ENCODE assay signal across 8 cellular contexts in genomic region chr15:42548258-42549051, GRCh38. TPM values are rescaled to one million over a fixed set of nuclear protein-coding genes. Genes with fewer than 3 reads are reported as not detected.
DNase-seq lines count a peak whose midpoint lies in the region; ATAC-seq and TF ChIP-seq lines count a peak whose summit lies in the region.

HAUS2 (plus strand) TSS chr15:42548838; CDS start chr15:42548873, 35 bp downstream.
LRRC57 (minus strand) TSS chr15:42548793; CDS start chr15:42548434, 359 bp downstream.

- H3K4me1 Mint-ChIP-seq in activated T-helper 2 cell treated with anti-CD3 and anti-CD28 coated beads, Interferon-gamma antibody, Interleukin-2, Interleukin-4, amounts not matched to agents 10 μg/mL and 5 μg/mL and 100 μg/mL, durations not matched to agents 14 hours and 24 hours and 36 hours (ENCODE audit: low read depth) = peaks cover 36% of the 10 kb centered on the region
- H3K4me1 Mint-ChIP-seq in natural killer cell treated with Interleukin-12 subunit alpha and Interleukin-12 subunit beta and Interleukin-15 and Interleukin-18, amount 100 ng/mL, for 72 hours (ENCODE audit: low read depth in 2 of 2) = peaks cover 32 to 38% of the 10 kb centered on the region in 2 donors

- TF ChIP-seq CTCF in fibroblast of pulmonary artery (IDR thresholded peaks at IDR 0.05; ENCODE audit: low read length, missing control alignments) = no peak

- DNase-seq in DMS79 (lab: John Stamatoyannopoulos, UW) (peak; percentile 25), KG1 (lab: John Stamatoyannopoulos, UW) (peak; percentile 76), RPMI8226 (peak; percentile 90), fibroblast of pulmonary artery (ENCODE audit: low read depth) (peak; percentile 84)
- peak; percentile 84 for DNase-seq in activated T-helper 2 cell treated with anti-CD3 and anti-CD28 coated beads, Interferon-gamma antibody, Interleukin-2, Interleukin-4, amounts not matched to agents 10 μg/mL and 5 μg/mL and 100 μg/mL, durations not matched to agents 14 hours and 24 hours and 36 hours (ENCODE audit: low spot score)
- DNase-seq in natural killer cell treated with Interleukin-12 subunit alpha and Interleukin-12 subunit beta and Interleukin-15 and Interleukin-18, amount 100 ng/mL, for 72 hours (ENCODE audit: low spot score) = peak; percentile 90
- DNase-seq in stimulated activated naive CD4-positive, alpha-beta T cell treated with Interleukin-2 at 50 U/mL for 16 hours (lab: John Stamatoyannopoulos, UW) = peak; percentile 80

- intact Hi-C loops in activated T-helper 2 cell treated with anti-CD3 and anti-CD28 coated beads, Interferon-gamma antibody, Interleukin-2, Interleukin-4, amounts not matched to agents 10 μg/mL and 5 μg/mL and 100 μg/mL, durations not matched to agents 14 hours and 24 hours and 36 hours (cut with micrococcal nuclease) = loop anchor here (1.0 to 2.0 kb wide), 3 partner anchors 26 to 102 kb away; partner anchors contain the start of genes STARD9 and ZNF106

- no peaks in the 10 kb centered on the region for H3K9me3 Mint-ChIP-seq in activated T-helper 2 cell treated with anti-CD3 and anti-CD28 coated beads, Interferon-gamma antibody, Interleukin-2, Interleukin-4, amounts not matched to agents 10 μg/mL and 5 μg/mL and 100 μg/mL, durations not matched to agents 14 hours and 24 hours and 36 hours
- no peaks in the 10 kb centered on the region for H3K9me3 Mint-ChIP-seq in natural killer cell treated with Interleukin-12 subunit alpha and Interleukin-12 subunit beta and Interleukin-15 and Interleukin-18, amount 100 ng/mL, for 72 hours

- peak within 1 kb of the TSS; percentile 92 for H3K4me3 Mint-ChIP-seq in activated T-helper 2 cell treated with anti-CD3 and anti-CD28 coated beads, Interferon-gamma antibody, Interleukin-2, Interleukin-4, amounts not matched to agents 10 μg/mL and 5 μg/mL and 100 μg/mL, durations not matched to agents 14 hours and 24 hours and 36 hours (ENCODE audit: low read depth)
- peak within 1 kb of the TSS; percentile 96 for H3K4me3 Mint-ChIP-seq in natural killer cell treated with Interleukin-12 subunit alpha and Interleukin-12 subunit beta and Interleukin-15 and Interleukin-18, amount 100 ng/mL, for 72 hours

- no peaks in the 10 kb centered on the region for H3K27me3 Mint-ChIP-seq in activated T-helper 2 cell treated with anti-CD3 and anti-CD28 coated beads, Interferon-gamma antibody, Interleukin-2, Interleukin-4, amounts not matched to agents 10 μg/mL and 5 μg/mL and 100 μg/mL, durations not matched to agents 14 hours and 24 hours and 36 hours (ENCODE audit: low read depth)
- no peaks in the 10 kb centered on the region for H3K27me3 Mint-ChIP-seq in natural killer cell treated with Interleukin-12 subunit alpha and Interleukin-12 subunit beta and Interleukin-15 and Interleukin-18, amount 100 ng/mL, for 72 hours

- H3K27ac Mint-ChIP-seq in activated T-helper 2 cell treated with anti-CD3 and anti-CD28 coated beads, Interferon-gamma antibody, Interleukin-2, Interleukin-4, amounts not matched to agents 10 μg/mL and 5 μg/mL and 100 μg/mL, durations not matched to agents 14 hours and 24 hours and 36 hours = peak within 1 kb of the TSS; percentile 92
- H3K27ac Mint-ChIP-seq in natural killer cell treated with Interleukin-12 subunit alpha and Interleukin-12 subunit beta and Interleukin-15 and Interleukin-18, amount 100 ng/mL, for 72 hours = peak within 1 kb of the TSS; percentile 95 to 99

- peak; percentile 63 for ATAC-seq in GM21717 (IDR thresholded peaks at IDR 0.05; ENCODE audit: unreplicated experiment)
- peak; percentile 95 to 96 for ATAC-seq in natural killer cell treated with Interleukin-12 subunit alpha and Interleukin-12 subunit beta and Interleukin-15 and Interleukin-18, amount 100 ng/mL, for 72 hours

- peak within 1 kb of the TSS; percentile 99 for H3K4me3 ChIP-seq in fibroblast of pulmonary artery (replicated peaks; ENCODE audit: low read depth, low read length)

- H3K36me3 Mint-ChIP-seq in activated T-helper 2 cell treated with anti-CD3 and anti-CD28 coated beads, Interferon-gamma antibody, Interleukin-2, Interleukin-4, amounts not matched to agents 10 μg/mL and 5 μg/mL and 100 μg/mL, durations not matched to agents 14 hours and 24 hours and 36 hours (ENCODE audit: low read depth) = peaks cover 40% of the 10 kb centered on the region
- H3K36me3 Mint-ChIP-seq in natural killer cell treated with Interleukin-12 subunit alpha and Interleukin-12 subunit beta and Interleukin-15 and Interleukin-18, amount 100 ng/mL, for 72 hours = peaks cover 7% of the 10 kb centered on the region

RNA-seq across cellular contexts. Expression of gene HAUS2, which starts in this region (rescaled TPM):
- total RNA-seq in activated T-helper 2 cell treated with anti-CD3 and anti-CD28 coated beads, Interferon-gamma antibody, Interleukin-2, Interleukin-4, amounts not matched to agents 10 μg/mL and 5 μg/mL and 100 μg/mL, durations not matched to agents 14 hours and 24 hours and 36 hours = 42.9 and 45.5 TPM in 2 replicates
- total RNA-seq in natural killer cell treated with Interleukin-12 subunit alpha and Interleukin-12 subunit beta and Interleukin-15 and Interleukin-18, amount 100 ng/mL, for 72 hours = 10 to 100 TPM; 29.4 to 36.4 TPM

RNA-seq across cellular contexts. Expression of gene LRRC57, which starts in this region (rescaled TPM):
- total RNA-seq in activated T-helper 2 cell treated with anti-CD3 and anti-CD28 coated beads, Interferon-gamma antibody, Interleukin-2, Interleukin-4, amounts not matched to agents 10 μg/mL and 5 μg/mL and 100 μg/mL, durations not matched to agents 14 hours and 24 hours and 36 hours = 21.0 and 22.5 TPM in 2 replicates
- 10 to 100 TPM; 25.4 to 41.3 TPM for total RNA-seq in natural killer cell treated with Interleukin-12 subunit alpha and Interleukin-12 subunit beta and Interleukin-15 and Interleukin-18, amount 100 ng/mL, for 72 hours

Comparison
In these comparisons a context has a peak if more than half of its experiments do, and no peak if none do; other contexts are left out.
1. Peak in every context shown above with its lines: DNase-seq, ATAC-seq and H3K4me3 ChIP-seq.
2. DNase-seq: peak in every context shown above with its lines; median percentile 90 in RPMI8226; 90 in natural killer cell treated with Interleukin-12 subunit alpha and Interleukin-12 subunit beta and Interleukin-15 and Interleukin-18, amount 100 ng/mL, for 72 hours; 84 in activated T-helper 2 cell treated with anti-CD3 and anti-CD28 coated beads, Interferon-gamma antibody, Interleukin-2, Interleukin-4, amounts not matched to agents 10 μg/mL and 5 μg/mL and 100 μg/mL, durations not matched to agents 14 hours and 24 hours and 36 hours; 84 in fibroblast of pulmonary artery; 80 in stimulated activated naive CD4-positive, alpha-beta T cell treated with Interleukin-2 at 50 U/mL for 16 hours; 76 in KG1; 25 in DMS79.